ENCODE assay signal across 1 cellular context in genomic region chr15:84525502-84526344, GRCh38.
TF ChIP-seq lines count a peak whose summit lies in the region.

No MANE protein-coding gene starts in this region.

TF ChIP-seq in K562, 482 proteins besides CTCF, POLR2A, EP300 and RAD21:
- TF ChIP-seq FOSL1 (tag; conservative IDR thresholded peaks at IDR 0.05), result peak; percentile 43; the same call in 1 of the 2 replicates
